In genomic region chrX:72276478-72276953, GRCh38 we compare ENCODE assay signal across 7 cellular contexts. TPM values are rescaled to one million over a fixed set of nuclear protein-coding genes. Genes with fewer than 3 reads are reported as not detected.
A peak's percentile ranks its signal among the peaks of the same experiment; 100 is the strongest.
DNase-seq lines count a peak whose midpoint lies in the region; ATAC-seq and TF ChIP-seq lines count a peak whose summit lies in the region.

No MANE protein-coding gene starts in this region.

- H2AFZ ChIP-seq in neural progenitor cell (replicated peaks) = no peak overlapping the region

- H3K79me2 ChIP-seq in neural progenitor cell (ENCODE audit: low read depth) = peaks cover 35% of the 10 kb centered on the region

- H3K4me3 ChIP-seq in HUES64 (ENCODE audit: low read length) = peak overlapping the region; percentile 99
- peak overlapping the region; percentile 86 for H3K4me3 ChIP-seq in neural progenitor cell

- WGBS in HUES64 = 0% methylated on average over 18 of the region's 18 CpGs

- intact Hi-C loops in dendritic cell treated with granulocyte-macrophage colony-stimulating factor and Interleukin-4, amounts not matched to agents 40 ng/mL and 50 ng/mL, for 4 days (cut with micrococcal nuclease) = no loop called here

- peak overlapping the region; percentile 93 for H3K9ac ChIP-seq in HUES64 (ENCODE audit: low read depth, low read length)
- peak overlapping the region; percentile 95 for H3K9ac ChIP-seq in neural progenitor cell

- H3K4me1 Mint-ChIP-seq in dendritic cell treated with granulocyte-macrophage colony-stimulating factor and Interleukin-4, amounts not matched to agents 40 ng/mL and 50 ng/mL, for 4 days (ENCODE audit: low read depth) = peaks cover 29% of the 10 kb centered on the region
- peaks cover 39% of the 10 kb centered on the region for H3K4me1 Mint-ChIP-seq in neural progenitor cell

- peaks cover 7% of the 10 kb centered on the region; the same call in 1 of the 2 replicates for H3K4me1 ChIP-seq in HUES64 (ENCODE audit: insufficient read depth, low read length)
- peaks cover 8% of the 10 kb centered on the region for H3K4me1 ChIP-seq in neural progenitor cell

- no peak for TF ChIP-seq CTCF in neural progenitor cell (IDR thresholded peaks at IDR 0.05)

- H3K36me3 ChIP-seq in HUES64 (ENCODE audit: insufficient read depth, low read length) (peaks cover 49% of the 10 kb centered on the region), neural progenitor cell (peaks cover 2% of the 10 kb centered on the region)

- no peaks in the 10 kb centered on the region for H3K9me3 Mint-ChIP-seq in dendritic cell treated with granulocyte-macrophage colony-stimulating factor and Interleukin-4, amounts not matched to agents 40 ng/mL and 50 ng/mL, for 4 days
- H3K9me3 Mint-ChIP-seq in neural progenitor cell = no peaks in the 10 kb centered on the region

- H3K27ac ChIP-seq in HUES64 (ENCODE audit: low read depth, low read length) (peak overlapping the region; percentile 86), neural progenitor cell (peak overlapping the region; percentile 80)

- H3K9me3 ChIP-seq in HUES64 (ENCODE audit: insufficient read depth, low read depth, low read length) (no peaks in the 10 kb centered on the region), neural progenitor cell (ENCODE audit: low read depth) (no peaks in the 10 kb centered on the region)

- peaks cover 43% of the 10 kb centered on the region for H4K20me1 ChIP-seq in neural progenitor cell (ENCODE audit: low read depth)

- H3K4me2 ChIP-seq in neural progenitor cell = peak overlapping the region; percentile 89

- H3K36me3 Mint-ChIP-seq in dendritic cell treated with granulocyte-macrophage colony-stimulating factor and Interleukin-4, amounts not matched to agents 40 ng/mL and 50 ng/mL, for 4 days (ENCODE audit: low read depth) = peaks cover 52% of the 10 kb centered on the region
- H3K36me3 Mint-ChIP-seq in neural progenitor cell = peaks cover 36% of the 10 kb centered on the region

- peak overlapping the region; percentile 90 for H3K27ac Mint-ChIP-seq in dendritic cell treated with granulocyte-macrophage colony-stimulating factor and Interleukin-4, amounts not matched to agents 40 ng/mL and 50 ng/mL, for 4 days
- H3K27ac Mint-ChIP-seq in neural progenitor cell = peak overlapping the region; percentile 96

- DNase-seq in neural progenitor cell (ENCODE audit: low spot score) (no peak), COR-L47 (lab: John Stamatoyannopoulos, UW) (no peak), NCI-H345 treated with DMSO at 0.1 percent for 48 hours (lab: John Stamatoyannopoulos, UW; ENCODE audit: unreplicated experiment) (no peak), dedifferentiated amniotic fluid mesenchymal stem cell (ENCODE audit: extremely low spot score) (no peak)

- peaks cover 16% of the 10 kb centered on the region for H3K27me3 Mint-ChIP-seq in dendritic cell treated with granulocyte-macrophage colony-stimulating factor and Interleukin-4, amounts not matched to agents 40 ng/mL and 50 ng/mL, for 4 days
- H3K27me3 Mint-ChIP-seq in neural progenitor cell (ENCODE audit: insufficient read depth, low read depth) = peaks cover 4% of the 10 kb centered on the region

- H3F3A ChIP-seq in neural progenitor cell (ENCODE audit: low read depth) = peaks cover 6% of the 10 kb centered on the region

- peak; percentile 25 for ATAC-seq in GM19324 (IDR thresholded peaks at IDR 0.05; ENCODE audit: low FRiP score, unreplicated experiment)

- H3K4me3 Mint-ChIP-seq in dendritic cell treated with granulocyte-macrophage colony-stimulating factor and Interleukin-4, amounts not matched to agents 40 ng/mL and 50 ng/mL, for 4 days = peak overlapping the region; percentile 82
- H3K4me3 Mint-ChIP-seq in neural progenitor cell = peak overlapping the region; percentile 90

- no peaks in the 10 kb centered on the region for H3K27me3 ChIP-seq in HUES64 (ENCODE audit: insufficient read depth, low read length)
- no peaks in the 10 kb centered on the region for H3K27me3 ChIP-seq in neural progenitor cell

RNA-seq across cellular contexts. Expression of gene RPS4X, which starts 0.5 kb away (rescaled TPM):
- 804 TPM for polyA plus RNA-seq in HUES64 (2013, experiment 1 of 2)
- 848 TPM for polyA plus RNA-seq in HUES64 (2013, experiment 2 of 2)
- total RNA-seq in neural progenitor cell (ENCODE audit: low replicate concordance) = 973 and 1,345 TPM in 2 replicates

RNA-seq across cellular contexts. Expression of gene CITED1, which starts 29.2 kb away (rescaled TPM):
- 1.4 TPM for polyA plus RNA-seq in HUES64 (2013, experiment 1 of 2)
- 2.9 TPM for polyA plus RNA-seq in HUES64 (2013, experiment 2 of 2)
- 0.69 and 1.9 TPM in 2 replicates for total RNA-seq in neural progenitor cell (ENCODE audit: low replicate concordance)

RNA-seq across cellular contexts. Expression of gene ERCC6L, which starts 37.7 kb away (rescaled TPM):
- 19.1 TPM for polyA plus RNA-seq in HUES64 (2013, experiment 1 of 2)
- polyA plus RNA-seq in HUES64 (2013, experiment 2 of 2) = 17.6 TPM
- 22.7 and 34.5 TPM in 2 replicates for total RNA-seq in neural progenitor cell (ENCODE audit: low replicate concordance)
